15 cellular contexts compared by ENCODE assay signal in genomic region chr12:110141389-110141788, GRCh38. TPM values are rescaled to one million over a fixed set of nuclear protein-coding genes. Genes with fewer than 3 reads are reported as not detected.
DNase-seq lines count a peak whose midpoint lies in the region; ATAC-seq, FAIRE-seq and TF ChIP-seq lines count a peak whose summit lies in the region.
"Had no signal": no experiment of that assay in that cellular context is flagged by ENCODE, and none has a peak within 500 bp of the region (broad histone marks: within the 10 kb centered on the region; RNA-seq: fewer than 3 reads in every experiment).

No MANE protein-coding gene starts in this region.

- 47 to 57% methylated on average over 6 of the region's 6 CpGs for WGBS in esophagus squamous epithelium, 2 donors
- WGBS in aorta, 2 donors, result 14 to 15% methylated on average over 6 of the region's 6 CpGs

- H3K36me3 Mint-ChIP-seq in activated CD4-positive, alpha-beta T cell treated with anti-CD3 and anti-CD28 coated beads, Interleukin-2, amount 10 ng/mL, durations not matched to agents 7 days and 5 days (ENCODE audit: low read depth), result no peaks in the 10 kb centered on the region

- no peak overlapping the region for H3K4me3 ChIP-seq in esophagus squamous epithelium
- H3K4me3 ChIP-seq in lower lobe of right lung, result no peak overlapping the region
- no peak overlapping the region for H3K4me3 ChIP-seq in aorta (ENCODE audit: low read length in 2 of 2)
- H3K4me3 ChIP-seq: testis had no signal

- POLR2A ChIA-PET in activated CD4-positive, alpha-beta T cell treated with anti-CD3 and anti-CD28 coated beads, Interleukin-2, amount 10 ng/mL, durations not matched to agents 7 days and 5 days (lab: Charles Lee), result no interaction called here

- CTCF ChIA-PET in activated CD4-positive, alpha-beta T cell treated with anti-CD3 and anti-CD28 coated beads, Interleukin-2, amount 10 ng/mL, durations not matched to agents 7 days and 5 days (lab: Charles Lee), result no interaction called here

- DNase-seq in NOMO-1 treated with DMSO at 0.1 percent for 48 hours (lab: John Stamatoyannopoulos, UW; ENCODE audit: unreplicated experiment), result peak; percentile 12
- DNase-seq in NOMO-1 treated with dmso at 0.1 percent for 144 hours (lab: John Stamatoyannopoulos, UW; ENCODE audit: unreplicated experiment), result no peak
- no peak for DNase-seq in esophagus squamous epithelium (lab: John Stamatoyannopoulos, UW)
- DNase-seq in lower lobe of right lung, result no peak
- DNase-seq in aorta, result peak in 1 of 2 donors; percentile 73
- DNase-seq in activated CD4-positive, alpha-beta T cell treated with anti-CD3 and anti-CD28 coated beads, Interleukin-2, amount 10 ng/mL, durations not matched to agents 7 days and 5 days, result no peak
- no peak for DNase-seq in mesenteric fat pad (ENCODE audit: low spot score)
- DNase-seq in GM12891 (ENCODE audit: insufficient read length, low spot score), result no peak
- DNase-seq: 8988T, amniotic stem cell, midbrain, NCI-H1105, NCI-H69, SIG-M5, testis had no signal

- ATAC-seq in lower lobe of right lung (peak; percentile 32 to 45), aorta (ENCODE audit: low FRiP score) (peak; percentile 84)

- H3K9me3 Mint-ChIP-seq in activated CD4-positive, alpha-beta T cell treated with anti-CD3 and anti-CD28 coated beads, Interleukin-2, amount 10 ng/mL, durations not matched to agents 7 days and 5 days, result no peaks in the 10 kb centered on the region

- no peaks in the 10 kb centered on the region for H3K27me3 Mint-ChIP-seq in activated CD4-positive, alpha-beta T cell treated with anti-CD3 and anti-CD28 coated beads, Interleukin-2, amount 10 ng/mL, durations not matched to agents 7 days and 5 days

- H3K36me3 ChIP-seq in esophagus squamous epithelium, result peaks cover 0 to 30% (median 0%) of the 10 kb centered on the region in 3 donors
- peaks cover 14% of the 10 kb centered on the region for H3K36me3 ChIP-seq in lower lobe of right lung
- H3K36me3 ChIP-seq in aorta (ENCODE audit: control insufficient read depth in 1 of 2, insufficient read depth in 2 of 2, low read length in 1 of 2), result peaks cover 0 to 3% of the 10 kb centered on the region in 2 donors

- no peak overlapping the region for H3K27ac Mint-ChIP-seq in activated CD4-positive, alpha-beta T cell treated with anti-CD3 and anti-CD28 coated beads, Interleukin-2, amount 10 ng/mL, durations not matched to agents 7 days and 5 days

- H3K4me3 Mint-ChIP-seq in activated CD4-positive, alpha-beta T cell treated with anti-CD3 and anti-CD28 coated beads, Interleukin-2, amount 10 ng/mL, durations not matched to agents 7 days and 5 days, result no peak overlapping the region

- peaks cover 0 to 15% (median 3%) of the 10 kb centered on the region in 3 donors for H3K4me1 ChIP-seq in esophagus squamous epithelium
- no peaks in the 10 kb centered on the region for H3K4me1 ChIP-seq in lower lobe of right lung
- no peaks in the 10 kb centered on the region for H3K4me1 ChIP-seq in aorta (ENCODE audit: control insufficient read depth in 1 of 2, insufficient read depth in 2 of 2, low read length in 2 of 2)
- H3K4me1 ChIP-seq: testis had no signal

- no peaks in the 10 kb centered on the region for H3K9me3 ChIP-seq in esophagus squamous epithelium
- H3K9me3 ChIP-seq in lower lobe of right lung, result no peaks in the 10 kb centered on the region
- no peaks in the 10 kb centered on the region for H3K9me3 ChIP-seq in aorta (ENCODE audit: control insufficient read depth, low read length)
- H3K9me3 ChIP-seq: testis had no signal

- no peak for FAIRE-seq in GM12891 (lab: Jason Lieb, UNC)

- peak overlapping the region in 3 of 4 donors; percentile 42 to 57 (median 53) for H3K27ac ChIP-seq in esophagus squamous epithelium
- H3K27ac ChIP-seq in lower lobe of right lung, result no peak overlapping the region
- no peak overlapping the region for H3K27ac ChIP-seq in aorta (ENCODE audit: low read depth in 1 of 2, low read length in 2 of 2)
- H3K27ac ChIP-seq: testis had no signal

- no peaks in the 10 kb centered on the region for H3K27me3 ChIP-seq in esophagus squamous epithelium
- no peaks in the 10 kb centered on the region for H3K27me3 ChIP-seq in lower lobe of right lung (ENCODE audit: low read depth)
- no peaks in the 10 kb centered on the region for H3K27me3 ChIP-seq in aorta (ENCODE audit: control insufficient read depth in 1 of 2, insufficient read depth in 2 of 2, low read length in 1 of 2)
- H3K27me3 ChIP-seq: testis had no signal

- TF ChIP-seq CTCF in esophagus squamous epithelium (IDR thresholded peaks at IDR 0.05) (no peak), lower lobe of right lung (IDR thresholded peaks at IDR 0.05) (no peak)

- no peaks in the 10 kb centered on the region for H3K4me1 Mint-ChIP-seq in activated CD4-positive, alpha-beta T cell treated with anti-CD3 and anti-CD28 coated beads, Interleukin-2, amount 10 ng/mL, durations not matched to agents 7 days and 5 days

- intact Hi-C loops in esophagus squamous epithelium (cut with DNase I), result no loop called here
- intact Hi-C loops in lower lobe of right lung (cut with DNase I), result no loop called here
- intact Hi-C loops in aorta (cut with DNase I), result no loop called here

- TF ChIP-seq POLR2A in esophagus squamous epithelium (IDR thresholded peaks at IDR 0.05) (no peak), GM12891 (IDR thresholded peaks at IDR 0.05; ENCODE audit: low read depth, low read length) (no peak)

TF ChIP-seq in GM12891, 5 proteins besides CTCF, POLR2A, EP300 and RAD21:
- TF ChIP-seq PAX5 (IDR thresholded peaks at IDR 0.05; ENCODE audit: insufficient read depth, low read length, severe bottlenecking) (no peak), TAF1 (IDR thresholded peaks at IDR 0.05; ENCODE audit: low read depth, low read length) (no peak), POU2F2 (IDR thresholded peaks at IDR 0.05; ENCODE audit: low read depth, low read length) (no peak)

RNA-seq across cellular contexts. Expression of gene IFT81, which starts 17.2 kb away (rescaled TPM):
- 10 to 100 TPM in 1 of 4 donors, 1 to 10 TPM in 3; 3.6 to 12.6 (median 7.2) TPM for total RNA-seq in esophagus squamous epithelium
- 12.5 TPM for total RNA-seq in lower lobe of right lung
- 10 to 100 TPM; 11.4 to 14.1 TPM for total RNA-seq in aorta
- polyA plus RNA-seq in aorta, result 10 to 100 TPM in 1 of 2 donors, 1 to 10 TPM in 1; 7.9 to 14.2 TPM
- 1 to 10 TPM; 2.5 to 2.9 TPM for total RNA-seq in activated CD4-positive, alpha-beta T cell treated with anti-CD3 and anti-CD28 coated beads, Interleukin-2, amount 10 ng/mL, durations not matched to agents 7 days and 5 days
- total RNA-seq in mesenteric fat pad, result 5.4 TPM
- 5.7 TPM for polyA plus RNA-seq in GM12891 (2012; ENCODE audit: low read depth, missing spikeins)

Comparison
In these comparisons a context has a peak if more than half of its experiments do, and no peak if none do; other contexts are left out.
1. H3K27ac ChIP-seq: peak in esophagus squamous epithelium (3 of 4); none in lower lobe of right lung (single experiment) and aorta (0 of 2).